In the genomic region with DNA sequence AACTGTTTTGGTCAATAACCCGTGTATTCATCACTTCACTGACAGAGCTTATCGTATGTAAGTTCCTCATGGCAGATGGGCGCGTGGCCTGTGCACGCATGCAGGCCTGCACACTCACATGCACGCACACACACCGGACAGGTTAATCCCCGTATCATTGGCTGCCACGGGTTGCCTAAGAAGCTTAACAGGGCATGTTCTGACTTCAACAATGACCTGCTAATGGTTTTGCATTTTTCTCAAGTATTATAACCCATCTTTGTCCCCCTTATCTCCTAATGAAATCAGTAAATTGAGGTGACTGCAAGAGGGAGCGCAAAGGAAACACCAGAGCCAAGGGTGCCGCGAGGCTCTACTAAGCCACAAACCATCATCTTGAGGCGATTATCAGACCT, we compare ENCODE assay signal across 16 cellular contexts.
"Had no signal": no experiment of that assay in that cellular context is flagged by ENCODE, and none has a peak within 500 bp of the region (broad histone marks: within the 10 kb centered on the region; RNA-seq: fewer than 3 reads in every experiment).

No MANE protein-coding gene starts in this region.

- DNase-seq: activated CD4-positive, alpha-beta T cell treated with anti-CD3 and anti-CD28 coated beads for 1 hour; activated effector memory CD4-positive, alpha-beta T cell treated with Interleukin-2 at 50 U/mL for 16 hours; activated T-cell treated with anti-CD3 and anti-CD28 coated beads for 4 hours; amygdala; cerebellar nuclear complex; mesendoderm; tibial artery had no signal

- H3K9me3 ChIP-seq: gastroesophageal sphincter, right atrium auricular region, tibial artery, vagina had no signal

- H3K4me3 ChIP-seq: gastroesophageal sphincter, neural progenitor cell, right atrium auricular region, tibial artery, vagina had no signal

- H3K27me3 ChIP-seq: gastroesophageal sphincter, neural progenitor cell, right atrium auricular region, tibial artery, vagina had no signal

- H3K36me3 ChIP-seq: gastroesophageal sphincter, neural progenitor cell, right atrium auricular region, tibial artery, vagina had no signal

- H3K27me3 Mint-ChIP-seq: activated naive CD4-positive, alpha-beta T cell treated with anti-CD3 and anti-CD28 coated beads, Interleukin-2, amount 50 U/mL, for 24 hours; brain had no signal

- ATAC-seq: gastroesophageal sphincter had no signal

- H3K36me3 Mint-ChIP-seq: brain had no signal

- H3K4me1 ChIP-seq: right atrium auricular region had no signal

- H3K27ac ChIP-seq: gastroesophageal sphincter, neural progenitor cell, parathyroid adenoma, right atrium auricular region, tibial artery, vagina had no signal

- H3K9me3 Mint-ChIP-seq: activated naive CD4-positive, alpha-beta T cell treated with anti-CD3 and anti-CD28 coated beads, Interleukin-2, amount 50 U/mL, for 24 hours; dendritic cell treated with granulocyte-macrophage colony-stimulating factor and Interleukin-4, amounts not matched to agents 40 ng/mL and 50 ng/mL, for 4 days; neural progenitor cell had no signal

- H3K4me2 ChIP-seq: neural progenitor cell had no signal

- H3K27ac Mint-ChIP-seq: neural progenitor cell; T-helper 2 cell treated with Interferon-gamma antibody and Interleukin-4, amounts not matched to agents 5 μg/mL and 100 μg/mL, for 36 hours had no signal

- H3K4me3 Mint-ChIP-seq: brain; dendritic cell treated with granulocyte-macrophage colony-stimulating factor and Interleukin-4, amounts not matched to agents 40 ng/mL and 50 ng/mL, for 4 days; neural progenitor cell; T-helper 2 cell treated with Interferon-gamma antibody and Interleukin-4, amounts not matched to agents 5 μg/mL and 100 μg/mL, for 36 hours had no signal

- H3K9ac ChIP-seq: neural progenitor cell, parathyroid adenoma had no signal
